ENCODE assay signal across 10 cellular contexts in genomic region chr11:126480015-126480409, GRCh38.
A peak's percentile ranks its signal among the peaks of the same experiment; 100 is the strongest.
DNase-seq lines count a peak whose midpoint lies in the region; ATAC-seq, FAIRE-seq and TF ChIP-seq lines count a peak whose summit lies in the region.
"Had no signal": no experiment of that assay in that cellular context is flagged by ENCODE, and none has a peak within 500 bp of the region (broad histone marks: within the 10 kb centered on the region; RNA-seq: fewer than 3 reads in every experiment).

No MANE protein-coding gene starts in this region.

- H3K4me1 ChIP-seq in SK-N-SH (ENCODE audit: control insufficient read depth in 1 of 2, insufficient read depth in 2 of 2, low read depth in 1 of 2, low read length in 1 of 2) (peaks cover 0 to 4% of the 10 kb centered on the region in 2 experiments; a peak in 1 of 4 replicates), keratinocyte (ENCODE audit: control insufficient read depth, extremely low read depth, insufficient read depth, low read length) (peaks cover 4% of the 10 kb centered on the region), mesendoderm (ENCODE audit: control insufficient read depth, low read depth, low read length) (no peaks in the 10 kb centered on the region)

- H3K9me2 ChIP-seq in SK-N-SH, result no peaks in the 10 kb centered on the region

- no peak overlapping the region for H3K18ac ChIP-seq in mesendoderm (ENCODE audit: low read length)

- H3K9me3 ChIP-seq in SK-N-SH (no peaks in the 10 kb centered on the region), SK-N-MC (ENCODE audit: low read depth, low read length) (no peaks in the 10 kb centered on the region), keratinocyte (ENCODE audit: control insufficient read depth, low read depth, low read length) (no peaks in the 10 kb centered on the region)

- FAIRE-seq in keratinocyte (lab: Jason Lieb, UNC), result no peak

- H3K56ac ChIP-seq in mesendoderm (ENCODE audit: low read length), result no peak overlapping the region

- POLR2A ChIA-PET in SK-N-SH (lab: Yijun Ruan, JAX), result interaction anchor here (1.0 to 2.1 kb wide), 5 partner anchors 10 to 169 kb away, joined by 3 to 12 read pairs (median 8); no protein-coding TSS in a partner anchor

- H3K4me2 ChIP-seq in SK-N-SH (no peak overlapping the region), keratinocyte (ENCODE audit: control insufficient read depth, extremely low read depth, insufficient read depth, low read depth, low read length) (no peak overlapping the region), mesendoderm (ENCODE audit: low read length) (no peak overlapping the region)

- H4K20me1 ChIP-seq in SK-N-SH (ENCODE audit: insufficient read depth) (no peaks in the 10 kb centered on the region), keratinocyte (ENCODE audit: control insufficient read depth, extremely low read depth, insufficient read depth, low read length) (no peaks in the 10 kb centered on the region)

- no peak overlapping the region for H3K4me3 Mint-ChIP-seq in stimulated activated effector memory CD8-positive, alpha-beta T cell treated with anti-CD3 and anti-CD28 coated beads, Interleukin-12 subunit alpha, Interleukin-12 subunit beta, amount 100 ng/mL, for 72 hours
- H3K4me3 Mint-ChIP-seq in endothelial cell (ENCODE audit: unreplicated experiment), result no peak overlapping the region

- peak overlapping the region; percentile 92 for H2AFZ ChIP-seq in SK-N-SH (ENCODE audit: low read depth)
- peak overlapping the region; percentile 95 for H2AFZ ChIP-seq in keratinocyte (ENCODE audit: control insufficient read depth, low read length)

- no peak overlapping the region for H4K5ac ChIP-seq in mesendoderm (ENCODE audit: low read length)

- peaks cover 6% of the 10 kb centered on the region for H3K27me3 Mint-ChIP-seq in endothelial cell (ENCODE audit: unreplicated experiment)
- H3K27me3 Mint-ChIP-seq: T-cell had no signal

- no peak overlapping the region for H3K23ac ChIP-seq in mesendoderm (ENCODE audit: low read length)

- TF ChIP-seq CTCF in SK-N-SH (IDR thresholded peaks at IDR 0.05), result no peak
- TF ChIP-seq CTCF in keratinocyte (optimal IDR thresholded peaks at IDR 0.05 in 1 of 3, IDR thresholded peaks at IDR 0.05 in 1 of 3, conservative IDR thresholded peaks at IDR 0.05 in 1 of 3; ENCODE audit: extremely low read depth in 1 of 3, insufficient read depth in 2 of 3, low read length in 3 of 3), result no peak
- no peak for TF ChIP-seq CTCF in endothelial cell (IDR thresholded peaks at IDR 0.05; ENCODE audit: unreplicated experiment)

- TF ChIP-seq RAD21 in SK-N-SH (IDR thresholded peaks at IDR 0.05; ENCODE audit: low read length), result no peak

- H3K36me3 ChIP-seq in SK-N-SH (replicated peaks in 1 of 2; ENCODE audit: control insufficient read depth in 1 of 2, insufficient read depth in 2 of 2, low read length in 1 of 2), result no peaks in the 10 kb centered on the region
- H3K36me3 ChIP-seq in SK-N-MC (ENCODE audit: insufficient read depth, low read length), result no peaks in the 10 kb centered on the region
- H3K36me3 ChIP-seq in keratinocyte (ENCODE audit: control insufficient read depth in 2 of 2, extremely low read depth in 1 of 2, insufficient read depth in 2 of 2, low read length in 2 of 2), result no peaks in the 10 kb centered on the region
- H3K36me3 ChIP-seq in mesendoderm (ENCODE audit: control insufficient read depth, insufficient read depth, low read length), result no peaks in the 10 kb centered on the region

- no peak overlapping the region for H2BK5ac ChIP-seq in mesendoderm (ENCODE audit: low read length)

- no peaks in the 10 kb centered on the region for H3K79me2 ChIP-seq in SK-N-SH (ENCODE audit: insufficient read depth)
- H3K79me2 ChIP-seq in keratinocyte (ENCODE audit: control insufficient read depth, insufficient read depth, low read length), result no peaks in the 10 kb centered on the region
- no peaks in the 10 kb centered on the region for H3K79me2 ChIP-seq in mesendoderm (ENCODE audit: control insufficient read depth, insufficient read depth, low read length)

- H3F3A ChIP-seq in SK-N-SH (replicated peaks; ENCODE audit: insufficient read depth), result no peaks in the 10 kb centered on the region

- H3K4me3 ChIP-seq in SK-N-SH (ENCODE audit: low read depth in 2 of 2, low read length in 1 of 2) (no peak overlapping the region), SK-N-MC (no peak overlapping the region), keratinocyte (ENCODE audit: control insufficient read depth in 2 of 3, extremely low read depth in 1 of 3, insufficient read depth in 2 of 3, low read depth in 1 of 3, low read length in 3 of 3) (no peak overlapping the region), mesendoderm (ENCODE audit: low read length) (no peak overlapping the region)

- no peak overlapping the region for H2BK15ac ChIP-seq in mesendoderm (replicated peaks; ENCODE audit: low read depth)

- no peaks in the 10 kb centered on the region for H3K9me3 Mint-ChIP-seq in stimulated activated effector memory CD8-positive, alpha-beta T cell treated with anti-CD3 and anti-CD28 coated beads, Interleukin-12 subunit alpha, Interleukin-12 subunit beta, amount 100 ng/mL, for 72 hours
- H3K9me3 Mint-ChIP-seq in endothelial cell (ENCODE audit: unreplicated experiment), result no peaks in the 10 kb centered on the region
- H3K9me3 Mint-ChIP-seq: T-cell had no signal

- peaks cover 38% of the 10 kb centered on the region for H3K4me1 Mint-ChIP-seq in stimulated activated effector memory CD8-positive, alpha-beta T cell treated with anti-CD3 and anti-CD28 coated beads, Interleukin-12 subunit alpha, Interleukin-12 subunit beta, amount 100 ng/mL, for 72 hours
- H3K4me1 Mint-ChIP-seq in endothelial cell (ENCODE audit: unreplicated experiment), result peaks cover 6% of the 10 kb centered on the region

- dilution Hi-C loops in keratinocyte (cut with MboI; ENCODE audit: extremely low pct_ligation_motif_present, low sequenced_read_pairs), result no loop called here

- no peak overlapping the region for H2BK120ac ChIP-seq in mesendoderm (ENCODE audit: low read depth, low read length)

- no peaks in the 10 kb centered on the region for H3K9me1 ChIP-seq in keratinocyte (ENCODE audit: control insufficient read depth, extremely low read depth, insufficient read depth, low read length)

- H3K27me3 ChIP-seq in SK-N-SH (ENCODE audit: insufficient read depth), result no peaks in the 10 kb centered on the region
- no peaks in the 10 kb centered on the region for H3K27me3 ChIP-seq in keratinocyte (ENCODE audit: control insufficient read depth, extremely low read depth, insufficient read depth, low read length)
- no peaks in the 10 kb centered on the region for H3K27me3 ChIP-seq in mesendoderm (ENCODE audit: insufficient read depth, low read length, poor library complexity)

- no peak overlapping the region for H3K9ac ChIP-seq in SK-N-SH
- peak overlapping the region; percentile 73 for H3K9ac ChIP-seq in SK-N-MC (ENCODE audit: insufficient read length)
- H3K9ac ChIP-seq in keratinocyte (ENCODE audit: control insufficient read depth, extremely low read depth, insufficient read depth, low read length), result no peak overlapping the region
- no peak overlapping the region for H3K9ac ChIP-seq in mesendoderm (ENCODE audit: low read length)

- H3K27ac ChIP-seq in SK-N-SH (ENCODE audit: low read depth in 2 of 2, low read length in 1 of 2) (no peak overlapping the region), SK-N-MC (no peak overlapping the region), keratinocyte (ENCODE audit: control insufficient read depth, insufficient read depth, low read length) (no peak overlapping the region), mesendoderm (ENCODE audit: low read depth, low read length) (no peak overlapping the region)

- CTCF ChIA-PET in SK-N-SH (lab: Yijun Ruan, JAX), result interaction anchor here (0.6 to 9.6 kb wide), 63 partner anchors 9 to 864 kb away, joined by 3 to 172 read pairs (median 6); partner anchors contain the start of gene DCPS

- H4K8ac ChIP-seq in mesendoderm (ENCODE audit: low read depth, low read length), result no peak overlapping the region

- no peaks in the 10 kb centered on the region for H3K36me3 Mint-ChIP-seq in stimulated activated effector memory CD8-positive, alpha-beta T cell treated with anti-CD3 and anti-CD28 coated beads, Interleukin-12 subunit alpha, Interleukin-12 subunit beta, amount 100 ng/mL, for 72 hours
- no peaks in the 10 kb centered on the region for H3K36me3 Mint-ChIP-seq in endothelial cell (ENCODE audit: low read depth, unreplicated experiment)
- H3K36me3 Mint-ChIP-seq: T-cell had no signal

- no peak for TF ChIP-seq EP300 in SK-N-SH (IDR thresholded peaks at IDR 0.05; ENCODE audit: borderline replicate concordance in 1 of 2, low read depth in 1 of 2, low read length in 1 of 2)

- 87% methylated on average over 3 of the region's 3 CpGs for WGBS in SK-N-SH (ENCODE audit: low lambda C conversion rate)
- WGBS in mesendoderm (ENCODE audit: extremely low coverage, insufficient coverage, low lambda C conversion rate), result no CpG with 5 or more reads among the region's 3 CpGs

- no peak for ATAC-seq in SK-N-SH treated with all-trans-retinoic acid at 6 μM for 48 hours
- no peak for ATAC-seq in stimulated activated effector memory CD8-positive, alpha-beta T cell treated with anti-CD3 and anti-CD28 coated beads, Interleukin-12 subunit alpha, Interleukin-12 subunit beta, amount 100 ng/mL, for 72 hours

- H3K27ac Mint-ChIP-seq in stimulated activated effector memory CD8-positive, alpha-beta T cell treated with anti-CD3 and anti-CD28 coated beads, Interleukin-12 subunit alpha, Interleukin-12 subunit beta, amount 100 ng/mL, for 72 hours, result peak overlapping the region; percentile 88
- no peak overlapping the region for H3K27ac Mint-ChIP-seq in endothelial cell (ENCODE audit: unreplicated experiment)

- DNase-seq in SK-N-SH, result no peak
- no peak for DNase-seq in SK-N-MC (ENCODE audit: low read depth, low spot score)
- DNase-seq in keratinocyte (ENCODE audit: low read depth, low spot score), result no peak
- DNase-seq in stimulated activated effector memory CD8-positive, alpha-beta T cell treated with anti-CD3 and anti-CD28 coated beads, Interleukin-12 subunit alpha, Interleukin-12 subunit beta, amount 100 ng/mL, for 72 hours (ENCODE audit: low spot score in 2 of 2), result no peak
- no peak for DNase-seq in nucleus accumbens (lab: John Stamatoyannopoulos, UW)
- no peak for DNase-seq in mesendoderm
- DNase-seq in endothelial cell (ENCODE audit: low spot score), result no peak
- DNase-seq: cortex of kidney had no signal

- H3K79me1 ChIP-seq in mesendoderm (ENCODE audit: low read length), result no peaks in the 10 kb centered on the region

- H2AK5ac ChIP-seq in mesendoderm (ENCODE audit: low read length), result no peak overlapping the region

- H3K4ac ChIP-seq in mesendoderm (ENCODE audit: low read depth, low read length), result no peak overlapping the region

TF ChIP-seq in SK-N-SH, 30 proteins besides CTCF, POLR2A, EP300 and RAD21 (continues in another document):
- TF ChIP-seq SIN3A (IDR thresholded peaks at IDR 0.05; ENCODE audit: borderline replicate concordance, low read depth, low read length) (no peak), EZH2phosphoT487 (IDR thresholded peaks at IDR 0.05; ENCODE audit: borderline replicate concordance, low read depth) (no peak), MEF2A (IDR thresholded peaks at IDR 0.05; ENCODE audit: borderline replicate concordance, low read depth) (no peak)

TF ChIP-seq in SK-N-SH treated with all-trans-retinoic acid at 6 μM for 48 hours, 23 proteins besides CTCF, POLR2A, EP300 and RAD21:
- TF ChIP-seq SNAI2 (CRISPR knock-in tag; IDR thresholded peaks at IDR 0.05) (no peak), ZFP30 (CRISPR knock-in tag; IDR thresholded peaks at IDR 0.05) (no peak)
TF ChIP-seq in SK-N-SH treated with all-trans-retinoic acid at 6 μM for 48 hours: peak in this region for 0.
